In the genomic region with DNA sequence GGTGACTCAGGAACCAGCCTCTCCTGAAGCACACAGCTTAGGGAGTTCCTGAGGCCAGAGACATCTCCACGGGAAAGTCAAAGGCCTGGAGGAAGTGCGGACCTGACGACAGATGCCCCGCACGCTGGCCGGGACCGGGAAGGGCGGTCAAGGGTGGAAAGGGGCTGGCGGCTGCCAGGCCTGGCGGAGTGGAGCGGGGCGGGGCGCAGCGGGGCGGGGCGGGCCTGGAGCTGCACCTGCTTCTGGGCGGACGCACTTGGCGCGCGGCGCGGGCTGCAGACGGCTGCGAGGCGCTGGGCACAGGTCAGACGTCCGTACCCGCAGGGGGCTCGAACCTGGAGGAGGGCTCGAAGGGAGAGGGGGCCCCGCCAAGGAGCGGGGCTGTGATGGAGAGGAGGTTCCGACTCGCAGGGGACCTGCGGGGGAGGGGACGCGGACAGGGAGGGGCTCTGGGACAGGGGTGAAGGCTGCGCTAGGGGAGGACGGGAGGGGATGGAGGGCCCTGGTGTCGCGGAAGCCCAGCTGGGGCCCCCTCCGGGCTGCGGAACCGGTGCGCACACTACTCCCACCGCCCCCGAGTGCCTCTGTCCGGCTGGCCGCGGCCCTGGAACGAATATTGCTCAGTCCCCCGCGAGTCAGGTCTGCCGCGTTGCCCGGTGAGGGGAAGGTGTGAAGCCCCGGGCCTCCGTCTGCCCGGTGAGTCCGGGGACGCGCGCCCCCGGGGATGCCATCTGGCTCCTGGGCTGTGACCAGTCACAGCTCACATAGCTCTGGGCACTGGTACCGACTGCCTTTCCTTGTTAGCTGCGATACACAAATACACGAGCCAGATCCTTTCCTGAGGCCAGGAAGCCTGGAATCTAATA, we compare ENCODE assay signal across 8 cellular contexts. TPM values are rescaled to one million over a fixed set of nuclear protein-coding genes. Genes with fewer than 3 reads are reported as not detected.
DNase-seq lines count a peak whose midpoint lies in the region; ATAC-seq and TF ChIP-seq lines count a peak whose summit lies in the region.

A gene (plus strand): TSS at position 253 of the 866 bp plus-strand sequence. CDS start 36,635 bp downstream, outside the sequence.

- CTCF ChIA-PET in activated CD4-positive, alpha-beta T cell treated with anti-CD3 and anti-CD28 coated beads, Interleukin-2, amount 10 ng/mL, durations not matched to agents 7 days and 5 days (lab: Charles Lee) = no interaction called here

- no peaks in the 10 kb centered on the region for H3K4me1 ChIP-seq in HUES64 (ENCODE audit: insufficient read depth, low read length)
- no peaks in the 10 kb centered on the region for H3K4me1 ChIP-seq in parathyroid adenoma

- peaks cover 6% of the 10 kb centered on the region for H3K36me3 Mint-ChIP-seq in activated CD4-positive, alpha-beta T cell treated with anti-CD3 and anti-CD28 coated beads, Interleukin-2, amount 10 ng/mL, durations not matched to agents 7 days and 5 days (ENCODE audit: low read depth)

- H3K9me3 ChIP-seq in HUES64 (ENCODE audit: insufficient read depth, low read depth, low read length) (no peaks in the 10 kb centered on the region), parathyroid adenoma (ENCODE audit: control insufficient read depth, low read length) (no peaks in the 10 kb centered on the region)

- H3K4me2 ChIP-seq in parathyroid adenoma (ENCODE audit: low read length) = peak within 1 kb of the TSS; percentile 37

- no peak for DNase-seq in activated CD4-positive, alpha-beta T cell treated with anti-CD3 and anti-CD28 coated beads, Interleukin-2, amount 10 ng/mL, durations not matched to agents 7 days and 5 days
- DNase-seq in NCI-H1694 (lab: John Stamatoyannopoulos, UW) = no peak

- TF ChIP-seq CTCF in parathyroid adenoma (IDR thresholded peaks at IDR 0.05) = no peak

- H3K4me3 ChIP-seq in HUES64 (ENCODE audit: low read length) (peak within 1 kb of the TSS; percentile 51), parathyroid adenoma (ENCODE audit: low read depth, low read length) (no peak within 1 kb of the TSS)

- peaks cover 58% of the 10 kb centered on the region for H3K27me3 ChIP-seq in HUES64 (ENCODE audit: insufficient read depth, low read length)
- H3K27me3 ChIP-seq in parathyroid adenoma (ENCODE audit: control insufficient read depth, insufficient read depth, low read length) = no peaks in the 10 kb centered on the region

- peaks cover 21% of the 10 kb centered on the region for H3K9me3 Mint-ChIP-seq in activated CD4-positive, alpha-beta T cell treated with anti-CD3 and anti-CD28 coated beads, Interleukin-2, amount 10 ng/mL, durations not matched to agents 7 days and 5 days

- no peaks in the 10 kb centered on the region for H3K79me2 ChIP-seq in parathyroid adenoma

- ATAC-seq in esophagus mucosa = peak; percentile 82
- ATAC-seq in GM21381 (IDR thresholded peaks at IDR 0.05; ENCODE audit: unreplicated experiment) = no peak
- no peak for ATAC-seq in GM19035 (IDR thresholded peaks at IDR 0.05; ENCODE audit: unreplicated experiment)
- ATAC-seq in HG02885 (IDR thresholded peaks at IDR 0.05; ENCODE audit: poor library complexity, unreplicated experiment) = no peak

- H3K4me3 Mint-ChIP-seq in activated CD4-positive, alpha-beta T cell treated with anti-CD3 and anti-CD28 coated beads, Interleukin-2, amount 10 ng/mL, durations not matched to agents 7 days and 5 days = peak within 1 kb of the TSS; percentile 69

- 4% methylated on average over 68 of the region's 68 CpGs for WGBS in HUES64

- peaks cover 43% of the 10 kb centered on the region for H3K4me1 Mint-ChIP-seq in activated CD4-positive, alpha-beta T cell treated with anti-CD3 and anti-CD28 coated beads, Interleukin-2, amount 10 ng/mL, durations not matched to agents 7 days and 5 days

- H3K9ac ChIP-seq in HUES64 (ENCODE audit: low read depth, low read length) = no peak within 1 kb of the TSS
- H3K9ac ChIP-seq in parathyroid adenoma = no peak within 1 kb of the TSS

- H3K27ac Mint-ChIP-seq in activated CD4-positive, alpha-beta T cell treated with anti-CD3 and anti-CD28 coated beads, Interleukin-2, amount 10 ng/mL, durations not matched to agents 7 days and 5 days = peak within 1 kb of the TSS; percentile 88

- no peak within 1 kb of the TSS for H3K27ac ChIP-seq in HUES64 (ENCODE audit: low read depth, low read length)
- no peak within 1 kb of the TSS for H3K27ac ChIP-seq in parathyroid adenoma

- POLR2A ChIA-PET in activated CD4-positive, alpha-beta T cell treated with anti-CD3 and anti-CD28 coated beads, Interleukin-2, amount 10 ng/mL, durations not matched to agents 7 days and 5 days (lab: Charles Lee) = no interaction called here

- no peak within 1 kb of the TSS for H2AFZ ChIP-seq in parathyroid adenoma

- no peaks in the 10 kb centered on the region for H3K36me3 ChIP-seq in HUES64 (ENCODE audit: insufficient read depth, low read length)
- no peaks in the 10 kb centered on the region for H3K36me3 ChIP-seq in parathyroid adenoma (ENCODE audit: control insufficient read depth, insufficient read depth, low read length)

- peaks cover 75% of the 10 kb centered on the region for H3K27me3 Mint-ChIP-seq in activated CD4-positive, alpha-beta T cell treated with anti-CD3 and anti-CD28 coated beads, Interleukin-2, amount 10 ng/mL, durations not matched to agents 7 days and 5 days

RNA-seq across cellular contexts. Expression of the gene that starts here (rescaled TPM):
- not detected for polyA plus RNA-seq in HUES64 (2013, experiment 1 of 2)
- polyA plus RNA-seq in HUES64 (2013, experiment 2 of 2) = 0.63 TPM
- under 1 TPM; 0.84 to 0.94 TPM for total RNA-seq in activated CD4-positive, alpha-beta T cell treated with anti-CD3 and anti-CD28 coated beads, Interleukin-2, amount 10 ng/mL, durations not matched to agents 7 days and 5 days
- total RNA-seq in esophagus mucosa = 106 TPM

Comparison
In these comparisons a context has a peak if more than half of its experiments do, and no peak if none do; other contexts are left out.
1. RNA of the gene that starts here (total RNA-seq): 106 TPM in esophagus mucosa (single experiment); 0.84 to 0.94 TPM in activated CD4-positive, alpha-beta T cell treated with anti-CD3 and anti-CD28 coated beads, Interleukin-2, amount 10 ng/mL, durations not matched to agents 7 days and 5 days; every median in the first group is over 10 times any median in the second.